Comparison of ENCODE assay signal across 17 cellular contexts in genomic region chr14:97058589-97058988, GRCh38.
"Had no signal": no experiment of that assay in that cellular context is flagged by ENCODE, and none has a peak within 500 bp of the region (broad histone marks: within the 10 kb centered on the region; RNA-seq: fewer than 3 reads in every experiment).

No MANE protein-coding gene starts in this region.

- H3K27ac ChIP-seq: coronary artery, dorsolateral prefrontal cortex, esophagus muscularis mucosa, foreskin keratinocyte, gastroesophageal sphincter, heart right ventricle, left lung, lower lobe of right lung had no signal

- H3K4me3 ChIP-seq: coronary artery, dorsolateral prefrontal cortex, esophagus muscularis mucosa, gastroesophageal sphincter, heart right ventricle, left lung, lower lobe of right lung had no signal

- H3K36me3 ChIP-seq: esophagus muscularis mucosa, gastroesophageal sphincter, heart right ventricle, left lung, lower lobe of right lung had no signal

- DNase-seq: dermis blood vessel endothelial cell; dorsolateral prefrontal cortex; effector CD4-positive, alpha-beta T cell; effector memory CD4-positive, alpha-beta T cell; foreskin keratinocyte; head of caudate nucleus; heart right ventricle; hippocampal formation; left cardiac atrium; left lung; left ventricle myocardium superior; lower lobe of right lung; mesenchymal stem cell; midbrain had no signal

- H3K9me3 ChIP-seq: esophagus muscularis mucosa, gastroesophageal sphincter, heart right ventricle, left lung, lower lobe of right lung had no signal

- H3K4me1 ChIP-seq: esophagus muscularis mucosa, foreskin keratinocyte, gastroesophageal sphincter, heart right ventricle, left lung, lower lobe of right lung had no signal
